2 cellular contexts compared by ENCODE assay signal in genomic region chr12:108768591-108769500, GRCh38.
TF ChIP-seq lines count a peak whose summit lies in the region.

No MANE protein-coding gene starts in this region.

TF ChIP-seq in GM12878, 131 proteins besides CTCF, POLR2A, EP300 and RAD21 (continued from another document):
- TF ChIP-seq EED (IDR thresholded peaks at IDR 0.05; ENCODE audit: low read depth) = peak; percentile 31; the same call in 1 of the 2 replicates
- TF ChIP-seq BACH1 (IDR thresholded peaks at IDR 0.05; ENCODE audit: borderline replicate concordance) = 0 out of 2 replicates have a peak, but pooled peaks have one; percentile 23
- TF ChIP-seq TCF12 (IDR thresholded peaks at IDR 0.05; ENCODE audit: low read depth, low read length) = 0 out of 2 replicates have a peak, but pooled peaks have one; percentile 2
- no peak for TF ChIP-seq ASH2L (IDR thresholded peaks at IDR 0.05; ENCODE audit: borderline replicate concordance, low read depth)
- TF ChIP-seq SMARCA5 (IDR thresholded peaks at IDR 0.05) = no peak
- TF ChIP-seq CBX5 (IDR thresholded peaks at IDR 0.05; ENCODE audit: low read depth) = no peak
- no peak for TF ChIP-seq SUZ12 (IDR thresholded peaks at IDR 0.05; ENCODE audit: unreplicated experiment)
- TF ChIP-seq IKZF2 (IDR thresholded peaks at IDR 0.05) = peak; percentile 32 to 34; a peak in 2 of 4 replicates
- TF ChIP-seq LARP7 (IDR thresholded peaks at IDR 0.05) = 0 out of 2 replicates have a peak, but pooled peaks have one; percentile 33
- no peak for TF ChIP-seq ATF7 (IDR thresholded peaks at IDR 0.05; ENCODE audit: low read depth)
- TF ChIP-seq ESRRA (IDR thresholded peaks at IDR 0.05; ENCODE audit: low read length) = no peak
- TF ChIP-seq E2F8 (IDR thresholded peaks at IDR 0.05; ENCODE audit: low read depth, partially characterized antibody) = no peak
- no peak for TF ChIP-seq MXI1 (IDR thresholded peaks at IDR 0.05; ENCODE audit: low read depth, low read length)
- peak; percentile 49; the same call in 1 of the 2 replicates for TF ChIP-seq GATAD2B (conservative IDR thresholded peaks at IDR 0.05; ENCODE audit: low read depth)
- TF ChIP-seq MTA2 (IDR thresholded peaks at IDR 0.05; ENCODE audit: low read depth) = no peak
- TF ChIP-seq RUNX3 (IDR thresholded peaks at IDR 0.05; ENCODE audit: low read length) = peak; percentile 26; the same call in 1 of the 2 replicates
- TF ChIP-seq, protein P1, sequence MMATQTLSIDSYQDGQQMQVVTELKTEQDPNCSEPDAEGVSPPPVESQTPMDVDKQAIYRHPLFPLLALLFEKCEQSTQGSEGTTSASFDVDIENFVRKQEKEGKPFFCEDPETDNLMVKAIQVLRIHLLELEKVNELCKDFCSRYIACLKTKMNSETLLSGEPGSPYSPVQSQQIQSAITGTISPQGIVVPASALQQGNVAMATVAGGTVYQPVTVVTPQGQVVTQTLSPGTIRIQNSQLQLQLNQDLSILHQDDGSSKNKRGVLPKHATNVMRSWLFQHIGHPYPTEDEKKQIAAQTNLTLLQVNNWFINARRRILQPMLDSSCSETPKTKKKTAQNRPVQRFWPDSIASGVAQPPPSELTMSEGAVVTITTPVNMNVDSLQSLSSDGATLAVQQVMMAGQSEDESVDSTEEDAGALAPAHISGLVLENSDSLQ (IDR thresholded peaks at IDR 0.05) = no peak
- TF ChIP-seq DPF2 (IDR thresholded peaks at IDR 0.05) = peak; percentile 37; the same call in 1 of the 2 replicates
- TF ChIP-seq MEF2B (IDR thresholded peaks at IDR 0.05; ENCODE audit: partially characterized antibody, poor library complexity, severe bottlenecking) = no peak
- TF ChIP-seq POU2F2 (IDR thresholded peaks at IDR 0.05; ENCODE audit: borderline replicate concordance, low read depth, low read length) = no peak
- TF ChIP-seq NFYA (IDR thresholded peaks at IDR 0.05; ENCODE audit: borderline replicate concordance, low read depth, low read length) = no peak
- TF ChIP-seq, protein P2, sequence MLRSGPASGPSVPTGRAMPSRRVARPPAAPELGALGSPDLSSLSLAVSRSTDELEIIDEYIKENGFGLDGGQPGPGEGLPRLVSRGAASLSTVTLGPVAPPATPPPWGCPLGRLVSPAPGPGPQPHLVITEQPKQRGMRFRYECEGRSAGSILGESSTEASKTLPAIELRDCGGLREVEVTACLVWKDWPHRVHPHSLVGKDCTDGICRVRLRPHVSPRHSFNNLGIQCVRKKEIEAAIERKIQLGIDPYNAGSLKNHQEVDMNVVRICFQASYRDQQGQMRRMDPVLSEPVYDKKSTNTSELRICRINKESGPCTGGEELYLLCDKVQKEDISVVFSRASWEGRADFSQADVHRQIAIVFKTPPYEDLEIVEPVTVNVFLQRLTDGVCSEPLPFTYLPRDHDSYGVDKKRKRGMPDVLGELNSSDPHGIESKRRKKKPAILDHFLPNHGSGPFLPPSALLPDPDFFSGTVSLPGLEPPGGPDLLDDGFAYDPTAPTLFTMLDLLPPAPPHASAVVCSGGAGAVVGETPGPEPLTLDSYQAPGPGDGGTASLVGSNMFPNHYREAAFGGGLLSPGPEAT (IDR thresholded peaks at IDR 0.05; ENCODE audit: low read depth) = no peak
- no peak for TF ChIP-seq SUPT20H (IDR thresholded peaks at IDR 0.05; ENCODE audit: borderline replicate concordance, control insufficient read depth, low read depth, low read length)
- TF ChIP-seq CREM (IDR thresholded peaks at IDR 0.05; ENCODE audit: low read depth) = no peak
- peak; percentile 59; the same call in 1 of the 2 replicates for TF ChIP-seq SPI1 (IDR thresholded peaks at IDR 0.05; ENCODE audit: borderline replicate concordance, insufficient read depth, low read depth, low read length)
- TF ChIP-seq, protein P3, sequence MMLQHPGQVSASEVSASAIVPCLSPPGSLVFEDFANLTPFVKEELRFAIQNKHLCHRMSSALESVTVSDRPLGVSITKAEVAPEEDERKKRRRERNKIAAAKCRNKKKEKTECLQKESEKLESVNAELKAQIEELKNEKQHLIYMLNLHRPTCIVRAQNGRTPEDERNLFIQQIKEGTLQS (IDR thresholded peaks at IDR 0.05; ENCODE audit: borderline replicate concordance, extremely low read depth, low read depth, low read length) = no peak

TF ChIP-seq in HepG2, 621 proteins besides CTCF, POLR2A, EP300 and RAD21 (continued from another document and continues in another):
- TF ChIP-seq, protein P4, sequence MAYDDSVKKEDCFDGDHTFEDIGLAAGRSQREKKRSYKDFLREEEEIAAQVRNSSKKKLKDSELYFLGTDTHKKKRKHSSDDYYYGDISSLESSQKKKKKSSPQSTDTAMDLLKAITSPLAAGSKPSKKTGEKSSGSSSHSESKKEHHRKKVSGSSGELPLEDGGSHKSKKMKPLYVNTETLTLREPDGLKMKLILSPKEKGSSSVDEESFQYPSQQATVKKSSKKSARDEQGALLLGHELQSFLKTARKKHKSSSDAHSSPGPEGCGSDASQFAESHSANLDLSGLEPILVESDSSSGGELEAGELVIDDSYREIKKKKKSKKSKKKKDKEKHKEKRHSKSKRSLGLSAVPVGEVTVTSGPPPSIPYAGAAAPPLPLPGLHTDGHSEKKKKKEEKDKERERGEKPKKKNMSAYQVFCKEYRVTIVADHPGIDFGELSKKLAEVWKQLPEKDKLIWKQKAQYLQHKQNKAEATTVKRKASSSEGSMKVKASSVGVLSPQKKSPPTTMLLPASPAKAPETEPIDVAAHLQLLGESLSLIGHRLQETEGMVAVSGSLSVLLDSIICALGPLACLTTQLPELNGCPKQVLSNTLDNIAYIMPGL (CRISPR knock-in tag; IDR thresholded peaks at IDR 0.05; ENCODE audit: borderline replicate concordance in 1 of 2, low read depth in 1 of 2) = peak in 1 of 2 experiments; percentile 24; a peak in 1 of 4 replicates
- TF ChIP-seq SIX4 (CRISPR knock-in tag; IDR thresholded peaks at IDR 0.05) (no peak), ZMYM2 (CRISPR knock-in tag; IDR thresholded peaks at IDR 0.05) (0 out of 2 replicates have a peak, but pooled peaks have one; percentile 33), E2F5 (CRISPR knock-in tag; conservative IDR thresholded peaks at IDR 0.05) (no peak), ZIK1 (CRISPR knock-in tag; IDR thresholded peaks at IDR 0.05; ENCODE audit: borderline replicate concordance, low read depth) (0 out of 2 replicates have a peak, but pooled peaks have one; percentile 56), ZNF275 (CRISPR knock-in tag; IDR thresholded peaks at IDR 0.05; ENCODE audit: borderline replicate concordance) (no peak), FIP1L1 (IDR thresholded peaks at IDR 0.05; ENCODE audit: borderline replicate concordance, insufficient read depth, low read depth, low read length) (no peak), ZNF646 (CRISPR knock-in tag; IDR thresholded peaks at IDR 0.05) (no peak), ZBTB38 (CRISPR knock-in tag; IDR thresholded peaks at IDR 0.05) (no peak)
- TF ChIP-seq, protein P5, sequence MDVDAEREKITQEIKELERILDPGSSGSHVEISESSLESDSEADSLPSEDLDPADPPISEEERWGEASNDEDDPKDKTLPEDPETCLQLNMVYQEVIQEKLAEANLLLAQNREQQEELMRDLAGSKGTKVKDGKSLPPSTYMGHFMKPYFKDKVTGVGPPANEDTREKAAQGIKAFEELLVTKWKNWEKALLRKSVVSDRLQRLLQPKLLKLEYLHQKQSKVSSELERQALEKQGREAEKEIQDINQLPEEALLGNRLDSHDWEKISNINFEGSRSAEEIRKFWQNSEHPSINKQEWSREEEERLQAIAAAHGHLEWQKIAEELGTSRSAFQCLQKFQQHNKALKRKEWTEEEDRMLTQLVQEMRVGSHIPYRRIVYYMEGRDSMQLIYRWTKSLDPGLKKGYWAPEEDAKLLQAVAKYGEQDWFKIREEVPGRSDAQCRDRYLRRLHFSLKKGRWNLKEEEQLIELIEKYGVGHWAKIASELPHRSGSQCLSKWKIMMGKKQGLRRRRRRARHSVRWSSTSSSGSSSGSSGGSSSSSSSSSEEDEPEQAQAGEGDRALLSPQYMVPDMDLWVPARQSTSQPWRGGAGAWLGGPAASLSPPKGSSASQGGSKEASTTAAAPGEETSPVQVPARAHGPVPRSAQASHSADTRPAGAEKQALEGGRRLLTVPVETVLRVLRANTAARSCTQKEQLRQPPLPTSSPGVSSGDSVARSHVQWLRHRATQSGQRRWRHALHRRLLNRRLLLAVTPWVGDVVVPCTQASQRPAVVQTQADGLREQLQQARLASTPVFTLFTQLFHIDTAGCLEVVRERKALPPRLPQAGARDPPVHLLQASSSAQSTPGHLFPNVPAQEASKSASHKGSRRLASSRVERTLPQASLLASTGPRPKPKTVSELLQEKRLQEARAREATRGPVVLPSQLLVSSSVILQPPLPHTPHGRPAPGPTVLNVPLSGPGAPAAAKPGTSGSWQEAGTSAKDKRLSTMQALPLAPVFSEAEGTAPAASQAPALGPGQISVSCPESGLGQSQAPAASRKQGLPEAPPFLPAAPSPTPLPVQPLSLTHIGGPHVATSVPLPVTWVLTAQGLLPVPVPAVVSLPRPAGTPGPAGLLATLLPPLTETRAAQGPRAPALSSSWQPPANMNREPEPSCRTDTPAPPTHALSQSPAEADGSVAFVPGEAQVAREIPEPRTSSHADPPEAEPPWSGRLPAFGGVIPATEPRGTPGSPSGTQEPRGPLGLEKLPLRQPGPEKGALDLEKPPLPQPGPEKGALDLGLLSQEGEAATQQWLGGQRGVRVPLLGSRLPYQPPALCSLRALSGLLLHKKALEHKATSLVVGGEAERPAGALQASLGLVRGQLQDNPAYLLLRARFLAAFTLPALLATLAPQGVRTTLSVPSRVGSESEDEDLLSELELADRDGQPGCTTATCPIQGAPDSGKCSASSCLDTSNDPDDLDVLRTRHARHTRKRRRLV (CRISPR knock-in tag; IDR thresholded peaks at IDR 0.05) = no peak
- TF ChIP-seq, protein P6, sequence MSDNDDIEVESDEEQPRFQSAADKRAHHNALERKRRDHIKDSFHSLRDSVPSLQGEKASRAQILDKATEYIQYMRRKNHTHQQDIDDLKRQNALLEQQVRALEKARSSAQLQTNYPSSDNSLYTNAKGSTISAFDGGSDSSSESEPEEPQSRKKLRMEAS (IDR thresholded peaks at IDR 0.05) = peak; percentile 19; the same call in 1 of the 2 replicates
